12 cellular contexts compared by ENCODE assay signal in the genomic region with DNA sequence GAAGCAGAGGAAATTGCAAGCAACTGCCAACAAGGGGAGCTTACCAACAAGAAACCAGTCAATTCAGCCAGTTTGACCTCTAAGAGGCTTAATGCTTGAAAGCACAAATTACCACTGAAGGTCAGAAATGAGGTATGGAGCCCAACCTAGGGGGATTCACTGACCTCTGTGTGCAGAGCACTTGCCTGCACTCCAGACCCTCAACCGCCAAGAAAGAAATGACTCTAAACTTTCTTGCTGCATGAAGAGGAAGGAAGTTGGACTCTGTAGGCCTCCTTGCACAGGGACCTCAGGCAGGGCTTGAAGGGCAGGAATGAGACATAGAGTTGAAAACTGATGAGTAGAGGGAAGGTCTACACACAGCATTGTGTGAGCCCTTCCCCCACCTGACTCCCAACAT. TPM values are rescaled to one million over a fixed set of nuclear protein-coding genes. Genes with fewer than 3 reads are reported as not detected.
DNase-seq lines count a peak whose midpoint lies in the region; ATAC-seq lines count a peak whose summit lies in the region.
"Had no signal": no experiment of that assay in that cellular context is flagged by ENCODE, and none has a peak within 500 bp of the region (broad histone marks: within the 10 kb centered on the region; RNA-seq: fewer than 3 reads in every experiment).

No MANE protein-coding gene starts in this region.

- DNase-seq in activated CD4-positive, alpha-beta T cell treated with anti-CD3 and anti-CD28 coated beads for 36 hours, result peak; percentile 11
- DNase-seq in activated CD4-positive, alpha-beta T cell treated with anti-CD3 and anti-CD28 coated beads for 1 hour, result no peak
- DNase-seq in activated naive CD4-positive, alpha-beta T cell treated with anti-CD3 and anti-CD28 coated beads for 36 hours, result no peak
- no peak for DNase-seq in NCI-H345 (lab: John Stamatoyannopoulos, UW)
- DNase-seq: activated gamma-delta T cell, hippocampal formation, thyroid gland had no signal

- H3K36me3 ChIP-seq in KOPT-K1 (ENCODE audit: insufficient read depth, low read length), result no peaks in the 10 kb centered on the region
- H3K36me3 ChIP-seq: thyroid gland had no signal

- peak overlapping the region; percentile 21 for H3K27ac ChIP-seq in KOPT-K1 (ENCODE audit: low read depth, low read length, poor library complexity, severe bottlenecking)
- H3K27ac ChIP-seq: thyroid gland had no signal

- POLR2A ChIA-PET in activated CD4-positive, alpha-beta T cell treated with anti-CD3 and anti-CD28 coated beads for 36 hours (lab: Charles Lee), result interaction anchor here (0.6 kb wide), 1 partner anchor 397 kb away, joined by 3 read pairs; no protein-coding TSS in a partner anchor

- H3K27ac Mint-ChIP-seq in activated CD4-positive, alpha-beta T cell treated with anti-CD3 and anti-CD28 coated beads for 36 hours, result no peak overlapping the region
- H3K27ac Mint-ChIP-seq in stimulated activated memory B cell treated with anti-CD40 and anti-IgM and Interleukin-4, amounts not matched to agents 10 μg/mL and 1 μg/mL and 100 μg/mL, for 72 hours, result peak overlapping the region; percentile 85
- no peak overlapping the region for H3K27ac Mint-ChIP-seq in activated naive CD4-positive, alpha-beta T cell treated with anti-CD3 and anti-CD28 coated beads for 36 hours

- no peaks in the 10 kb centered on the region for H3K36me3 Mint-ChIP-seq in activated CD4-positive, alpha-beta T cell treated with anti-CD3 and anti-CD28 coated beads for 36 hours (ENCODE audit: low read depth)
- H3K36me3 Mint-ChIP-seq in stimulated activated memory B cell treated with anti-CD40 and anti-IgM and Interleukin-4, amounts not matched to agents 10 μg/mL and 1 μg/mL and 100 μg/mL, for 72 hours, result peaks cover 5% of the 10 kb centered on the region
- H3K36me3 Mint-ChIP-seq in activated naive CD4-positive, alpha-beta T cell treated with anti-CD3 and anti-CD28 coated beads for 36 hours (ENCODE audit: low read depth), result no peaks in the 10 kb centered on the region

- intact Hi-C loops in activated CD4-positive, alpha-beta T cell treated with anti-CD3 and anti-CD28 coated beads for 36 hours (cut with DNase I, micrococcal nuclease), result no loop called here
- intact Hi-C loops in activated naive CD4-positive, alpha-beta T cell treated with anti-CD3 and anti-CD28 coated beads for 36 hours (cut with micrococcal nuclease), result no loop called here

- CTCF ChIA-PET in activated CD4-positive, alpha-beta T cell treated with anti-CD3 and anti-CD28 coated beads for 36 hours (lab: Charles Lee), result interaction anchor here (1.0 kb wide), 1 partner anchor 76 kb away, joined by 3 read pairs; no protein-coding TSS in a partner anchor
- CTCF ChIA-PET in activated naive CD4-positive, alpha-beta T cell treated with anti-CD3 and anti-CD28 coated beads for 36 hours (lab: Charles Lee), result interaction anchor here (0.6 to 2.2 kb wide), 3 partner anchors 10 to 32 kb away, joined by 3 to 6 read pairs (median 4); a partner anchor contains a TSS

- H3K4me1 Mint-ChIP-seq in activated CD4-positive, alpha-beta T cell treated with anti-CD3 and anti-CD28 coated beads for 36 hours, result no peaks in the 10 kb centered on the region
- peaks cover 17% of the 10 kb centered on the region for H3K4me1 Mint-ChIP-seq in stimulated activated memory B cell treated with anti-CD40 and anti-IgM and Interleukin-4, amounts not matched to agents 10 μg/mL and 1 μg/mL and 100 μg/mL, for 72 hours
- H3K4me1 Mint-ChIP-seq in activated naive CD4-positive, alpha-beta T cell treated with anti-CD3 and anti-CD28 coated beads for 36 hours (ENCODE audit: low read depth), result peaks cover 6% of the 10 kb centered on the region

- no peaks in the 10 kb centered on the region for H3K27me3 Mint-ChIP-seq in activated CD4-positive, alpha-beta T cell treated with anti-CD3 and anti-CD28 coated beads for 36 hours
- no peaks in the 10 kb centered on the region for H3K27me3 Mint-ChIP-seq in stimulated activated memory B cell treated with anti-CD40 and anti-IgM and Interleukin-4, amounts not matched to agents 10 μg/mL and 1 μg/mL and 100 μg/mL, for 72 hours
- H3K27me3 Mint-ChIP-seq in activated naive CD4-positive, alpha-beta T cell treated with anti-CD3 and anti-CD28 coated beads for 36 hours (ENCODE audit: low read depth), result no peaks in the 10 kb centered on the region

- peak; percentile 51 for ATAC-seq in activated CD4-positive, alpha-beta T cell treated with anti-CD3 and anti-CD28 coated beads for 36 hours
- ATAC-seq in HG02623 (IDR thresholded peaks at IDR 0.05; ENCODE audit: unreplicated experiment) (peak; percentile 72), GM21367 (IDR thresholded peaks at IDR 0.05; ENCODE audit: unreplicated experiment) (no peak)
- ATAC-seq in stimulated activated memory B cell treated with anti-CD40 and anti-IgM and Interleukin-4, amounts not matched to agents 10 μg/mL and 1 μg/mL and 100 μg/mL, for 72 hours, result peak; percentile 98

- H3K9me3 Mint-ChIP-seq in activated CD4-positive, alpha-beta T cell treated with anti-CD3 and anti-CD28 coated beads for 36 hours (ENCODE audit: low read depth), result no peaks in the 10 kb centered on the region
- no peaks in the 10 kb centered on the region for H3K9me3 Mint-ChIP-seq in stimulated activated memory B cell treated with anti-CD40 and anti-IgM and Interleukin-4, amounts not matched to agents 10 μg/mL and 1 μg/mL and 100 μg/mL, for 72 hours
- H3K9me3 Mint-ChIP-seq in activated naive CD4-positive, alpha-beta T cell treated with anti-CD3 and anti-CD28 coated beads for 36 hours, result no peaks in the 10 kb centered on the region

- no peaks in the 10 kb centered on the region for H3K9me3 ChIP-seq in KOPT-K1 (ENCODE audit: insufficient read depth, low read length, poor library complexity, severe bottlenecking)
- H3K9me3 ChIP-seq: thyroid gland had no signal

- no peak overlapping the region for H3K4me3 Mint-ChIP-seq in activated CD4-positive, alpha-beta T cell treated with anti-CD3 and anti-CD28 coated beads for 36 hours
- H3K4me3 Mint-ChIP-seq in stimulated activated memory B cell treated with anti-CD40 and anti-IgM and Interleukin-4, amounts not matched to agents 10 μg/mL and 1 μg/mL and 100 μg/mL, for 72 hours, result no peak overlapping the region
- no peak overlapping the region for H3K4me3 Mint-ChIP-seq in activated naive CD4-positive, alpha-beta T cell treated with anti-CD3 and anti-CD28 coated beads for 36 hours

RNA-seq across cellular contexts. Expression of a gene that starts 10.0 kb away (rescaled TPM):
- 10 to 100 TPM; 67.3 to 75.1 TPM for total RNA-seq in activated CD4-positive, alpha-beta T cell treated with anti-CD3 and anti-CD28 coated beads for 36 hours
- total RNA-seq in activated naive CD4-positive, alpha-beta T cell treated with anti-CD3 and anti-CD28 coated beads for 36 hours, result 100 to 1,000 TPM; 143 to 155 TPM

RNA-seq across cellular contexts. Expression of a gene that starts 10.2 kb away (rescaled TPM):
- 1 to 10 TPM; 4.3 to 5.5 TPM for total RNA-seq in activated CD4-positive, alpha-beta T cell treated with anti-CD3 and anti-CD28 coated beads for 36 hours
- total RNA-seq in activated naive CD4-positive, alpha-beta T cell treated with anti-CD3 and anti-CD28 coated beads for 36 hours, result 1 to 10 TPM; 4.5 to 4.9 TPM

RNA-seq across cellular contexts. Expression of a gene that starts 46.4 kb away (rescaled TPM):
- total RNA-seq in activated CD4-positive, alpha-beta T cell treated with anti-CD3 and anti-CD28 coated beads for 36 hours, result not detected
- total RNA-seq in activated naive CD4-positive, alpha-beta T cell treated with anti-CD3 and anti-CD28 coated beads for 36 hours, result not detected
- total RNA-seq: dermis microvascular lymphatic vessel endothelial cell, thyroid gland had no signal

RNA-seq across cellular contexts. Expression of a gene that starts 55.1 kb away (rescaled TPM):
- total RNA-seq in activated CD4-positive, alpha-beta T cell treated with anti-CD3 and anti-CD28 coated beads for 36 hours, result 100 to 1,000 TPM; 101 to 119 TPM
- total RNA-seq in activated naive CD4-positive, alpha-beta T cell treated with anti-CD3 and anti-CD28 coated beads for 36 hours, result 100 to 1,000 TPM; 147 to 154 TPM
